27 cellular contexts compared by ENCODE assay signal in genomic region chr16:29893553-29893952, GRCh38. TPM values are rescaled to one million over a fixed set of nuclear protein-coding genes. Genes with fewer than 3 reads are reported as not detected.
"Had no signal": no experiment of that assay in that cellular context is flagged by ENCODE, and none has a peak within 500 bp of the region (broad histone marks: within the 10 kb centered on the region; RNA-seq: fewer than 3 reads in every experiment).

No MANE protein-coding gene starts in this region.

- H3K4me1 ChIP-seq: psoas muscle, suprapubic skin, testis, tibial artery, upper lobe of right lung, uterus had no signal

- H3K27me3 ChIP-seq: ovary, testis, uterus had no signal

- H3K79me2 ChIP-seq: parathyroid adenoma had no signal

- H2AFZ ChIP-seq: parathyroid adenoma had no signal

- H3K9ac ChIP-seq: parathyroid adenoma had no signal

- H3K36me3 ChIP-seq: neutrophil, ovary, spleen, suprapubic skin, tibial artery, transverse colon, upper lobe of right lung, uterus had no signal

- H3K27ac ChIP-seq: neutrophil, ovary, parathyroid adenoma, psoas muscle, skin epidermis, spleen, suprapubic skin, testis, tibial artery, transverse colon, upper lobe of right lung, uterus had no signal

- H3K9me3 ChIP-seq: neutrophil, ovary, psoas muscle, spleen, suprapubic skin, testis, tibial artery, transverse colon, upper lobe of right lung, uterus had no signal

- DNase-seq: naive thymus-derived CD8-positive, alpha-beta T cell; nephron progenitor cell; nucleus accumbens; ovary; psoas muscle; right cardiac atrium; spleen; stimulated activated CD4-positive, alpha-beta T cell treated with anti-CD3 and anti-CD28 coated beads, Interleukin-12 subunit alpha, Interleukin-12 subunit beta, amount 100 ng/mL, for 4 hours; stimulated activated CD4-positive, alpha-beta T cell treated with anti-CD3 and anti-CD28 coated beads, Interleukin-1b, Interleukin-23, amount 100 ng/mL, for 48 hours; stimulated activated CD4-positive, alpha-beta T cell treated with anti-CD3 and anti-CD28 coated beads, Interleukin-4, amount 100 ng/mL, for 1 hour; stimulated activated CD4-positive, alpha-beta T cell treated with anti-CD3 and anti-CD28 coated beads, Interleukin-4, amount 100 ng/mL, for 4 hours; stimulated activated CD8-positive, alpha-beta memory T cell treated with anti-CD3 and anti-CD28 coated beads, Interleukin-4, amount 100 ng/mL, for 48 hours; stimulated activated naive CD4-positive, alpha-beta T cell; stimulated activated naive CD8-positive, alpha-beta T cell treated with anti-CD3 and anti-CD28 coated beads, Interleukin-15, amount 100 ng/mL, for 72 hours; stimulated activated naive CD8-positive, alpha-beta T cell treated with anti-CD3 and anti-CD28 coated beads, Interleukin-15, Interleukin-2, amounts not matched to agents 100 U/mL and 50 U/mL, for 24 hours; substantia nigra; testis; tibial artery; transverse colon; upper lobe of right lung; uterus had no signal

- H3K4me3 ChIP-seq: ovary, psoas muscle, skin epidermis, smooth muscle cell, spleen, suprapubic skin, testis, tibial artery, transverse colon, upper lobe of right lung, uterus had no signal

- H3K4me2 ChIP-seq: smooth muscle cell had no signal

RNA-seq across cellular contexts. Expression of gene SEZ6L2, which starts 5.8 kb away (rescaled TPM):
- total RNA-seq: natural killer cell treated with Interleukin-12 subunit alpha and Interleukin-12 subunit beta and Interleukin-15 and Interleukin-18, amount 100 ng/mL, for 72 hours had no signal

RNA-seq across cellular contexts. Expression of gene ASPHD1, which starts 6.7 kb away (rescaled TPM):
- total RNA-seq: naive thymus-derived CD8-positive, alpha-beta T cell had no signal
